ENCODE assay signal across 16 cellular contexts in genomic region chr1:66641851-66642473, GRCh38.
"Had no signal": no experiment of that assay in that cellular context is flagged by ENCODE, and none has a peak within 500 bp of the region (broad histone marks: within the 10 kb centered on the region; RNA-seq: fewer than 3 reads in every experiment).

No MANE protein-coding gene starts in this region.

- DNase-seq: activated gamma-delta T cell treated with Interleukin-2 at 50 U/mL for 16 hours; activated T-cell treated with anti-CD3 and anti-CD28 coated beads, Interleukin-2, amount 50 U/mL, for 1 hour; aorta; gastrocnemius medialis; hypothalamus; left ventricle myocardium inferior; nephron progenitor cell; retina; stimulated activated CD4-positive, alpha-beta T cell treated with anti-CD3 and anti-CD28 coated beads, Interleukin-4, amount 100 ng/mL, for 1 hour; stimulated activated naive CD4-positive, alpha-beta T cell treated with Interleukin-2 at 50 U/mL for 16 hours; T-cell; upper lobe of left lung had no signal

- H3K36me3 Mint-ChIP-seq: activated naive CD4-positive, alpha-beta T cell treated with anti-CD3 and anti-CD28 coated beads, Interleukin-2, amount 50 U/mL, for 24 hours; T-cell had no signal

- H3K4me1 Mint-ChIP-seq: activated naive CD4-positive, alpha-beta T cell treated with anti-CD3 and anti-CD28 coated beads, Interleukin-2, amount 50 U/mL, for 24 hours; brain; nephron progenitor cell had no signal

- H3K27me3 Mint-ChIP-seq: brain had no signal

- H3K27ac Mint-ChIP-seq: activated naive CD4-positive, alpha-beta T cell treated with anti-CD3 and anti-CD28 coated beads, Interleukin-2, amount 50 U/mL, for 24 hours; brain; nephron progenitor cell; progenitor cell of endocrine pancreas; T-cell; T-helper 2 cell treated with Interferon-gamma antibody and Interleukin-4, amounts not matched to agents 5 μg/mL and 100 μg/mL, for 36 hours had no signal

- H3K4me3 Mint-ChIP-seq: activated naive CD4-positive, alpha-beta T cell treated with anti-CD3 and anti-CD28 coated beads, Interleukin-2, amount 50 U/mL, for 24 hours; brain; nephron progenitor cell; T-cell; T-helper 2 cell treated with Interferon-gamma antibody and Interleukin-4, amounts not matched to agents 5 μg/mL and 100 μg/mL, for 36 hours had no signal

- H3K9me3 Mint-ChIP-seq: activated naive CD4-positive, alpha-beta T cell treated with anti-CD3 and anti-CD28 coated beads, Interleukin-2, amount 50 U/mL, for 24 hours; brain; nephron progenitor cell; T-cell; T-helper 2 cell treated with Interferon-gamma antibody and Interleukin-4, amounts not matched to agents 5 μg/mL and 100 μg/mL, for 36 hours had no signal

- ATAC-seq: gastrocnemius medialis, T-cell had no signal
